In genomic region chr13:46146898-46147297, GRCh38 we compare ENCODE assay signal across 14 cellular contexts. TPM values are rescaled to one million over a fixed set of nuclear protein-coding genes. Genes with fewer than 3 reads are reported as not detected.
DNase-seq lines count a peak whose midpoint lies in the region; ATAC-seq and TF ChIP-seq lines count a peak whose summit lies in the region.
"Had no signal": no experiment of that assay in that cellular context is flagged by ENCODE, and none has a peak within 500 bp of the region (broad histone marks: within the 10 kb centered on the region; RNA-seq: fewer than 3 reads in every experiment).

No MANE protein-coding gene starts in this region.

- POLR2A ChIA-PET in activated naive CD8-positive, alpha-beta T cell treated with anti-CD3 and anti-CD28 coated beads, Interleukin-2, amount 10 ng/mL, durations not matched to agents 7 days and 5 days (lab: Charles Lee), result no interaction called here

- H3K36me3 Mint-ChIP-seq in GM23338 (ENCODE audit: low read depth), result no peaks in the 10 kb centered on the region
- H3K36me3 Mint-ChIP-seq in activated naive CD8-positive, alpha-beta T cell treated with anti-CD3 and anti-CD28 coated beads, Interleukin-2, amount 10 ng/mL, durations not matched to agents 7 days and 5 days, result peaks cover 43% of the 10 kb centered on the region

- H3K27me3 ChIP-seq in GM23338 (ENCODE audit: insufficient read depth), result no peaks in the 10 kb centered on the region

- no peaks in the 10 kb centered on the region for H3F3A ChIP-seq in GM23338 (replicated peaks; ENCODE audit: low read depth)

- no peak overlapping the region for H3K4me3 ChIP-seq in AG10803 (ENCODE audit: low read length)
- peak overlapping the region; percentile 3; the same call in 1 of the 2 replicates for H3K4me3 ChIP-seq in GM23338

- peaks cover 44% of the 10 kb centered on the region for H3K4me1 ChIP-seq in GM23338 (ENCODE audit: insufficient read depth)

- peak overlapping the region; percentile 88; the same call in 1 of the 2 replicates for H2AFZ ChIP-seq in GM23338

- no peaks in the 10 kb centered on the region for H4K20me1 ChIP-seq in GM23338 (replicated peaks; ENCODE audit: insufficient read depth)

- peak overlapping the region; percentile 59 for H3K4me2 ChIP-seq in GM23338

- no peaks in the 10 kb centered on the region for H3K79me2 ChIP-seq in GM23338 (replicated peaks; ENCODE audit: insufficient read depth)

- H3K27ac ChIP-seq in GM23338 (ENCODE audit: low read depth), result no peak overlapping the region

- ATAC-seq in GM23338 (peak; percentile 96), HG02852 (IDR thresholded peaks at IDR 0.05; ENCODE audit: unreplicated experiment) (no peak), HG02610 (IDR thresholded peaks at IDR 0.05; ENCODE audit: unreplicated experiment) (no peak), GM18511 (IDR thresholded peaks at IDR 0.05; ENCODE audit: unreplicated experiment) (no peak)
- ATAC-seq in activated naive CD8-positive, alpha-beta T cell treated with anti-CD3 and anti-CD28 coated beads, Interleukin-2, amount 10 ng/mL, durations not matched to agents 7 days and 5 days (ENCODE audit: low read depth), result no peak
- ATAC-seq: right cardiac atrium had no signal

- H3K9me3 Mint-ChIP-seq in GM23338, result no peaks in the 10 kb centered on the region
- H3K9me3 Mint-ChIP-seq in activated naive CD8-positive, alpha-beta T cell treated with anti-CD3 and anti-CD28 coated beads, Interleukin-2, amount 10 ng/mL, durations not matched to agents 7 days and 5 days, result no peaks in the 10 kb centered on the region
- H3K9me3 Mint-ChIP-seq: IgD-negative memory B cell had no signal

- peaks cover 47% of the 10 kb centered on the region for H3K4me1 Mint-ChIP-seq in GM23338
- H3K4me1 Mint-ChIP-seq in activated naive CD8-positive, alpha-beta T cell treated with anti-CD3 and anti-CD28 coated beads, Interleukin-2, amount 10 ng/mL, durations not matched to agents 7 days and 5 days, result peaks cover 12% of the 10 kb centered on the region

- no peaks in the 10 kb centered on the region for H3K36me3 ChIP-seq in GM23338 (ENCODE audit: insufficient read depth)

- no peaks in the 10 kb centered on the region for H3K9me2 ChIP-seq in GM23338 (ENCODE audit: insufficient read depth)

- peak; percentile 51 for TF ChIP-seq CTCF in AG10803 (conservative IDR thresholded peaks at IDR 0.05; ENCODE audit: low read length)
- TF ChIP-seq CTCF in GM23338 (conservative IDR thresholded peaks at IDR 0.05; ENCODE audit: low read depth in 2 of 2), result peak; percentile 55 to 74; a peak in 3 of 4 replicates

- peaks cover 3% of the 10 kb centered on the region for H3K27me3 Mint-ChIP-seq in GM23338 (ENCODE audit: insufficient read depth, low read depth, poor library complexity)
- no peaks in the 10 kb centered on the region for H3K27me3 Mint-ChIP-seq in activated naive CD8-positive, alpha-beta T cell treated with anti-CD3 and anti-CD28 coated beads, Interleukin-2, amount 10 ng/mL, durations not matched to agents 7 days and 5 days
- H3K27me3 Mint-ChIP-seq: IgD-negative memory B cell had no signal

- in situ Hi-C loops in ACHN (cut with HindIII; ENCODE audit: low pct_ligation_motif_present, low pct_unique_long_range_greater_than_20kb, low sequenced_read_pairs), result no loop called here

- DNase-seq in AG10803 (ENCODE audit: low read depth), result peak; percentile 26
- DNase-seq in GM23338 (ENCODE audit: low spot score), result peak; percentile 67
- DNase-seq in activated naive CD8-positive, alpha-beta T cell treated with anti-CD3 and anti-CD28 coated beads, Interleukin-2, amount 10 ng/mL, durations not matched to agents 7 days and 5 days, result no peak
- peak; percentile 66 for DNase-seq in left kidney (ENCODE audit: low read depth, low spot score)
- no peak for DNase-seq in ACHN
- DNase-seq: right cardiac atrium, SW 1271 had no signal

- H3K27ac Mint-ChIP-seq in GM23338, result peak overlapping the region; percentile 14; the same call in 1 of the 2 replicates
- peak overlapping the region; percentile 50 for H3K27ac Mint-ChIP-seq in activated naive CD8-positive, alpha-beta T cell treated with anti-CD3 and anti-CD28 coated beads, Interleukin-2, amount 10 ng/mL, durations not matched to agents 7 days and 5 days
- H3K27ac Mint-ChIP-seq: IgD-negative memory B cell had no signal

- peak overlapping the region; percentile 29; the same call in 1 of the 3 replicates for H3K4me3 Mint-ChIP-seq in GM23338
- H3K4me3 Mint-ChIP-seq in activated naive CD8-positive, alpha-beta T cell treated with anti-CD3 and anti-CD28 coated beads, Interleukin-2, amount 10 ng/mL, durations not matched to agents 7 days and 5 days, result no peak overlapping the region
- H3K4me3 Mint-ChIP-seq: IgD-negative memory B cell had no signal

TF ChIP-seq in GM23338, 12 proteins besides CTCF, POLR2A, EP300 and RAD21:
- TF ChIP-seq EZH2phosphoT487 (IDR thresholded peaks at IDR 0.05; ENCODE audit: unreplicated experiment) (no peak), CREB1 (CRISPR knock-in tag; IDR thresholded peaks at IDR 0.05; ENCODE audit: low read depth) (no peak), REST (IDR thresholded peaks at IDR 0.05; ENCODE audit: unreplicated experiment) (no peak), ZNF114 (CRISPR knock-in tag; IDR thresholded peaks at IDR 0.05) (no peak)

RNA-seq across cellular contexts. Expression of gene LCP1, which starts 35.1 kb away (rescaled TPM):
- 3.4 and 6.6 TPM in 2 replicates for total RNA-seq in GM23338 (2014; rRNA removed; shearing (Covaris generic))
- 1.9 and 2.7 TPM in 2 replicates for polyA plus RNA-seq in GM23338 (2016; fragmentation: Nextera tagmentation; extraction: Ambion mirVana)
- total RNA-seq in activated naive CD8-positive, alpha-beta T cell treated with anti-CD3 and anti-CD28 coated beads, Interleukin-2, amount 10 ng/mL, durations not matched to agents 7 days and 5 days, result 1,000 to 10,000 TPM in 1 of 2 experiments, 100 to 1,000 TPM in 1; 965 to 1,009 TPM

RNA-seq across cellular contexts. Expression of gene CPB2, which starts 42.1 kb away (rescaled TPM):
- not detected in 2 replicates for total RNA-seq in GM23338 (2014; rRNA removed; shearing (Covaris generic))
- polyA plus RNA-seq in GM23338 (2016; fragmentation: Nextera tagmentation; extraction: Ambion mirVana), result 0.47 and 0.73 TPM in 2 replicates
- total RNA-seq in activated naive CD8-positive, alpha-beta T cell treated with anti-CD3 and anti-CD28 coated beads, Interleukin-2, amount 10 ng/mL, durations not matched to agents 7 days and 5 days, result not detected
- total RNA-seq: glomerular endothelial cell, H4, right cardiac atrium, temporal lobe had no signal
- polyA plus RNA-seq: right cardiac atrium had no signal

Comparison
In these comparisons a context has a peak if more than half of its experiments do, and no peak if none do; other contexts are left out.
1. DNase-seq: peak in AG10803 (single experiment), GM23338 (single experiment) and left kidney (single experiment); none in activated naive CD8-positive, alpha-beta T cell treated with anti-CD3 and anti-CD28 coated beads, Interleukin-2, amount 10 ng/mL, durations not matched to agents 7 days and 5 days (single experiment) and ACHN (single experiment).
2. RNA of gene LCP1, which starts 35.1 kb away (total RNA-seq): 965 to 1,009 TPM in activated naive CD8-positive, alpha-beta T cell treated with anti-CD3 and anti-CD28 coated beads, Interleukin-2, amount 10 ng/mL, durations not matched to agents 7 days and 5 days; 3.4 to 6.6 TPM in GM23338; every median in the first group is over 100 times any median in the second.